Comparison of ENCODE assay signal across 8 cellular contexts in genomic region chr20:53591941-53592441, GRCh38. TPM values are rescaled to one million over a fixed set of nuclear protein-coding genes. Genes with fewer than 3 reads are reported as not detected.
A peak's percentile ranks its signal among the peaks of the same experiment; 100 is the strongest.
DNase-seq lines count a peak whose midpoint lies in the region; ATAC-seq, FAIRE-seq and TF ChIP-seq lines count a peak whose summit lies in the region.
"Not testable (repeated sequence)": the region's sequence is repeated elsewhere in the genome, so short reads cannot be mapped to it uniquely, and the experiment has no call there.

No MANE protein-coding gene starts in this region.

- not testable (repeated sequence) for H2AFZ ChIP-seq in Karpas-422 (ENCODE audit: low read length); HepG2 (ENCODE audit: low read length)

- not testable (repeated sequence) for TF ChIP-seq POLR2A in esophagus squamous epithelium (IDR thresholded peaks at IDR 0.05); HepG2 (IDR thresholded peaks at IDR 0.05; ENCODE audit: insufficient read depth in 1 of 2, low read depth in 2 of 2, low read length in 2 of 2)

- not testable (repeated sequence) for H3K27me3 ChIP-seq in Karpas-422 (ENCODE audit: low read length); esophagus squamous epithelium; HepG2 (ENCODE audit: control insufficient read depth in 1 of 2, insufficient read depth in 2 of 2, low read length in 2 of 2); tibial artery

- not testable (repeated sequence) for H3K36me3 ChIP-seq in Karpas-422 (ENCODE audit: insufficient read depth, low read length); esophagus squamous epithelium; HepG2 (replicated peaks in 1 of 2; ENCODE audit: control insufficient read depth in 1 of 2, insufficient read depth in 2 of 2, low read length in 2 of 2); tibial artery

- BruUV-seq in Calu3 (replicated peaks; lab: Mats Ljungman, UMichigan), result TSS peak; percentile 2
- not testable (repeated sequence) for BruUV-seq in HepG2 (replicated peaks; lab: Mats Ljungman, UMichigan)

- DNase-seq in Calu3; Karpas-422; astrocyte of the cerebellum (ENCODE audit: low read depth); esophagus squamous epithelium (lab: John Stamatoyannopoulos, UW); HepG2 (ENCODE audit: low spot score); osteocyte (ENCODE audit: extremely low spot score, unreplicated experiment): not testable (repeated sequence)
- peak in 1 of 2 donors; percentile 12 for DNase-seq in tibial artery

- not testable (repeated sequence) for FAIRE-seq in HepG2 (lab: Jason Lieb, UNC)

- intact Hi-C loops in Calu3 (cut with micrococcal nuclease; ENCODE audit: unreplicated experiment), result loop anchor here (2.0 kb wide), 1 partner anchor 13 kb away; no protein-coding TSS in a partner anchor
- intact Hi-C loops in esophagus squamous epithelium (cut with DNase I); HepG2 (cut with micrococcal nuclease; ENCODE audit: unreplicated experiment); tibial artery (cut with DNase I; ENCODE audit: low total_unique reads): not testable (repeated sequence)

- not testable (repeated sequence) for ATAC-seq in HepG2

- peak overlapping the region; percentile 57 for H3K27ac ChIP-seq in Karpas-422 (ENCODE audit: low read length)
- peak overlapping the region; percentile 99 to 100 (median 100) for H3K27ac ChIP-seq in esophagus squamous epithelium
- peak overlapping the region; percentile 87 for H3K27ac ChIP-seq in HepG2 (ENCODE audit: extremely low read length, insufficient read depth, low read length)
- H3K27ac ChIP-seq in tibial artery, result peak overlapping the region; percentile 98

- H3K9ac ChIP-seq in Karpas-422 (ENCODE audit: low read length) (peak overlapping the region; percentile 33), HepG2 (ENCODE audit: insufficient read depth, low read depth, low read length) (peak overlapping the region; percentile 89)

- in situ Hi-C loops in astrocyte of the cerebellum (cut with HindIII; ENCODE audit: low sequenced_read_pairs), result loop anchor here (25.0 kb wide), 1 partner anchor 345 kb away; no protein-coding TSS in a partner anchor
- in situ Hi-C loops in HepG2 (cut with HindIII; ENCODE audit: extremely low pct_ligation_motif_present, low pct_unique_long_range_greater_than_20kb), result not testable (repeated sequence)

- H3K9me2 ChIP-seq in Karpas-422 (replicated peaks; ENCODE audit: insufficient read depth, low read length), result not testable (repeated sequence)

- not testable (repeated sequence) for H3K9me3 ChIP-seq in Karpas-422 (ENCODE audit: low read length); esophagus squamous epithelium; HepG2 (ENCODE audit: low read length); tibial artery

- H3K79me2 ChIP-seq in Karpas-422 (ENCODE audit: low read length), result not testable (repeated sequence)
- peaks cover 63% of the 10 kb centered on the region for H3K79me2 ChIP-seq in HepG2 (ENCODE audit: insufficient read depth, low read length)

- H3K4me3 Mint-ChIP-seq in Calu3 (ENCODE audit: low read depth, unreplicated experiment), result peak overlapping the region; percentile 69
- peak overlapping the region; percentile 88 for H3K4me3 Mint-ChIP-seq in osteocyte (ENCODE audit: unreplicated experiment)

- CTCF ChIA-PET in Calu3 (lab: Charles Lee), result interaction anchor here (1.0 to 1.1 kb wide), 3 partner anchors 9 to 339 kb away, joined by 3 to 6 read pairs (median 3); no protein-coding TSS in a partner anchor
- CTCF ChIA-PET in HepG2 (lab: Yijun Ruan, JAX; ENCODE audit: low intra/inter-chr PET ratio, low total read pairs), result interaction anchor here (0.9 kb wide), 1 partner anchor 13 kb away, joined by 5 read pairs; no protein-coding TSS in a partner anchor

- H4K20me1 ChIP-seq in Karpas-422 (ENCODE audit: insufficient read depth, low read depth, low read length); HepG2 (ENCODE audit: insufficient read depth, low read length): not testable (repeated sequence)

- H3K4me1 Mint-ChIP-seq in Calu3 (ENCODE audit: low read depth, unreplicated experiment) (peaks cover 54% of the 10 kb centered on the region), osteocyte (ENCODE audit: unreplicated experiment) (peaks cover 62% of the 10 kb centered on the region)

- WGBS in esophagus squamous epithelium, 2 donors, result 11 to 18% methylated on average over 9 of the region's 9 CpGs
- 2% methylated on average over 9 of the region's 9 CpGs for WGBS in HepG2 (ENCODE audit: low lambda C conversion rate)

- H3K4me1 ChIP-seq in Karpas-422 (ENCODE audit: low read length) (peaks cover 26% of the 10 kb centered on the region), esophagus squamous epithelium (peaks cover 0 to 76% (median 21%) of the 10 kb centered on the region in 3 donors), HepG2 (ENCODE audit: insufficient read depth, low read length) (peaks cover 41% of the 10 kb centered on the region), tibial artery (peaks cover 0 to 13% (median 9%) of the 10 kb centered on the region in 4 donors)

- H3K36me3 Mint-ChIP-seq in Calu3 (ENCODE audit: insufficient read depth, unreplicated experiment), result peaks cover 83% of the 10 kb centered on the region
- H3K36me3 Mint-ChIP-seq in osteocyte (ENCODE audit: unreplicated experiment), result not testable (repeated sequence)

- not testable (repeated sequence) for H3K9me3 Mint-ChIP-seq in Calu3 (ENCODE audit: low read depth, unreplicated experiment); osteocyte (ENCODE audit: unreplicated experiment)

- not testable (repeated sequence) for H3K4me2 ChIP-seq in Karpas-422 (ENCODE audit: low read depth, low read length, poor library complexity, severe bottlenecking)
- H3K4me2 ChIP-seq in HepG2 (ENCODE audit: low read depth, low read length), result peak overlapping the region; percentile 76

- POLR2A ChIA-PET in HepG2 (lab: Yijun Ruan, JAX), result interaction anchor here (0.9 to 9.2 kb wide), 15 partner anchors 11 to 348 kb away, joined by 3 to 164 read pairs (median 4); no protein-coding TSS in a partner anchor

- TF ChIP-seq CTCF in Calu3 (IDR thresholded peaks at IDR 0.05; ENCODE audit: unreplicated experiment); WI38 (IDR thresholded peaks at IDR 0.05; ENCODE audit: low read depth, low read length); astrocyte of the cerebellum (IDR thresholded peaks at IDR 0.05; ENCODE audit: low read depth, low read length, missing control alignments); esophagus squamous epithelium (IDR thresholded peaks at IDR 0.05); HepG2 (CRISPR knock-in tag; IDR thresholded peaks at IDR 0.05); osteocyte (IDR thresholded peaks at IDR 0.05); tibial artery (IDR thresholded peaks at IDR 0.05): not testable (repeated sequence)

- H3K4me3 ChIP-seq in Karpas-422 (ENCODE audit: low read length), result not testable (repeated sequence)
- peak overlapping the region; percentile 80 for H3K4me3 ChIP-seq in WI38 (ENCODE audit: low read depth, low read length)
- peak overlapping the region; percentile 79 for H3K4me3 ChIP-seq in astrocyte of the cerebellum (ENCODE audit: low read depth, low read length)
- peak overlapping the region; percentile 80 to 98 (median 90) for H3K4me3 ChIP-seq in esophagus squamous epithelium
- H3K4me3 ChIP-seq in HepG2 (replicated peaks in 1 of 3; ENCODE audit: insufficient read depth in 1 of 3, low read depth in 2 of 3, low read length in 3 of 3), result peak overlapping the region; percentile 90 to 98 (median 95)
- peak overlapping the region; percentile 91 to 99 for H3K4me3 ChIP-seq in tibial artery

- not testable (repeated sequence) for TF ChIP-seq EP300 in HepG2 (IDR thresholded peaks at IDR 0.05; ENCODE audit: low read depth in 2 of 2, low read length in 2 of 2); HepG2 (CRISPR knock-in tag; IDR thresholded peaks at IDR 0.05; ENCODE audit: borderline replicate concordance)

- not testable (repeated sequence) for TF ChIP-seq RAD21 in HepG2 (CRISPR knock-in tag; IDR thresholded peaks at IDR 0.05)

- H3K27ac Mint-ChIP-seq in Calu3 (ENCODE audit: unreplicated experiment), result peak overlapping the region; percentile 86
- peak overlapping the region; percentile 99 for H3K27ac Mint-ChIP-seq in osteocyte (ENCODE audit: unreplicated experiment)

- not testable (repeated sequence) for H3K27me3 Mint-ChIP-seq in Calu3 (ENCODE audit: unreplicated experiment); osteocyte (ENCODE audit: unreplicated experiment)

RNA-seq across cellular contexts. Expression of gene ZNF217, which starts 1.6 kb away (rescaled TPM):
- total RNA-seq in Calu3 (2022) (87.3 and 95.6 TPM in 2 replicates), esophagus squamous epithelium (10 to 100 TPM; 20.7 to 27.5 (median 22.2) TPM), HepG2 (2016; rRNA removed; fragmentation: Illumina TruSeq; extraction: Trizol) (29.8 and 65.0 TPM in 2 replicates), osteocyte (44.3 and 47.2 TPM in 2 replicates)
- total RNA-seq in Karpas-422 (2014; rRNA removed; shearing (Covaris generic); ENCODE audit: low replicate concordance), result 1.5 and 2.2 TPM in 2 replicates
- total RNA-seq in HepG2 (2016; cell fraction: cytosol; rRNA removed; fragmentation: Illumina TruSeq; extraction: Trizol; ENCODE audit: low read depth), result 3.8 and 3.9 TPM in 2 replicates
- 30.1 and 52.5 TPM in 2 replicates for total RNA-seq in HepG2 (2016; cell fraction: insoluble cytoplasmic fraction; rRNA removed; fragmentation: Illumina TruSeq; extraction: Trizol)
- 17.5 and 18.9 TPM in 2 replicates for total RNA-seq in HepG2 (2016; cell fraction: membrane; rRNA removed; fragmentation: Illumina TruSeq; extraction: Trizol)
- 46.4 and 49.3 TPM in 2 replicates for total RNA-seq in HepG2 (2016; cell fraction: nucleus; rRNA removed; fragmentation: Illumina TruSeq; extraction: Trizol)
- polyA plus RNA-seq in HepG2 (2011; rRNA removed), result 22.3 and 23.7 TPM in 2 replicates
- polyA plus RNA-seq in HepG2 (2011; cell fraction: cytosol; rRNA removed), result 16.1 and 20.6 TPM in 2 replicates
- 28.1 and 34.2 TPM in 2 replicates for polyA plus RNA-seq in HepG2 (2011; cell fraction: nucleus; rRNA removed)
- polyA plus RNA-seq in HepG2 (2012), result 30.6 and 41.2 TPM in 2 replicates
- 0.85 and 1.1 TPM in 2 replicates for polyA plus RNA-seq in HepG2 (2016; cell fraction: cytosol; fragmentation: Illumina TruSeq; extraction: Trizol; ENCODE audit: low read depth)
- polyA plus RNA-seq in HepG2 (2016; cell fraction: insoluble cytoplasmic fraction; fragmentation: Illumina TruSeq; extraction: Trizol; ENCODE audit: low read depth), result 50.4 and 54.5 TPM in 2 replicates
- 5.7 and 6.3 TPM in 2 replicates for polyA plus RNA-seq in HepG2 (2016; cell fraction: membrane; fragmentation: Illumina TruSeq; extraction: Trizol; ENCODE audit: low read depth)
- 66.7 and 71.5 TPM in 2 replicates for polyA plus RNA-seq in HepG2 (2016; cell fraction: nucleus; fragmentation: Illumina TruSeq; extraction: Trizol; ENCODE audit: insufficient read depth, low read depth)
- polyA minus RNA-seq in HepG2 (2011; rRNA and poly(A)+ RNA removed; ENCODE audit: low replicate concordance), result 13.5 and 82.3 TPM in 2 replicates
- 62.7 and 65.9 TPM in 2 replicates for polyA minus RNA-seq in HepG2 (2011; cell fraction: cytosol; rRNA and poly(A)+ RNA removed)
- 63.2 and 86.3 TPM in 2 replicates for polyA minus RNA-seq in HepG2 (2011; cell fraction: nucleus; rRNA and poly(A)+ RNA removed)
